In genomic region chr11:117454564-117454917, GRCh38 we compare ENCODE assay signal across 17 cellular contexts.
DNase-seq lines count a peak whose midpoint lies in the region; ATAC-seq and TF ChIP-seq lines count a peak whose summit lies in the region.
"Had no signal": no experiment of that assay in that cellular context is flagged by ENCODE, and none has a peak within 500 bp of the region (broad histone marks: within the 10 kb centered on the region; RNA-seq: fewer than 3 reads in every experiment).

No MANE protein-coding gene starts in this region.

- H3K79me2 ChIP-seq in OCI-LY3 (ENCODE audit: low read length) = no peaks in the 10 kb centered on the region
- H3K79me2 ChIP-seq in SK-N-SH (ENCODE audit: insufficient read depth) = no peaks in the 10 kb centered on the region

- no peak for TF ChIP-seq RAD21 in SK-N-SH (IDR thresholded peaks at IDR 0.05; ENCODE audit: low read length)

- H3F3A ChIP-seq in SK-N-SH (replicated peaks; ENCODE audit: insufficient read depth) = no peaks in the 10 kb centered on the region

- TF ChIP-seq CTCF in BE2C (IDR thresholded peaks at IDR 0.05; ENCODE audit: low read depth, low read length) = no peak
- no peak for TF ChIP-seq CTCF in OCI-LY3 (IDR thresholded peaks at IDR 0.05; ENCODE audit: low read depth, low read length)
- TF ChIP-seq CTCF in SK-N-SH (IDR thresholded peaks at IDR 0.05) = no peak
- TF ChIP-seq CTCF in upper lobe of right lung (IDR thresholded peaks at IDR 0.05) = no peak

- DNase-seq in BE2C = peak; percentile 47
- DNase-seq in SK-N-SH = peak; percentile 51
- DNase-seq in upper lobe of right lung = peak; percentile 10
- no peak for DNase-seq in NCI-H748 (lab: John Stamatoyannopoulos, UW; ENCODE audit: unreplicated experiment)
- DNase-seq in foreskin melanocyte = no peak
- DNase-seq: 8988T; ACHN; Caco-2; Calu3; CD4-positive, alpha-beta T cell; CD8-positive, alpha-beta T cell; DMS79 treated with DMSO at 0.1 percent for 48 hours; GF-D8 had no signal

- H4K20me1 ChIP-seq in OCI-LY3 (ENCODE audit: insufficient read depth, low read length) (no peaks in the 10 kb centered on the region), SK-N-SH (ENCODE audit: insufficient read depth) (no peaks in the 10 kb centered on the region)
- H4K20me1 ChIP-seq: BLaER1 treated with 17β-estradiol and CSF1 and Interleukin-3, amounts not matched to agents 10 nM and 100 nM had no signal

- H3K4me2 ChIP-seq in OCI-LY3 (ENCODE audit: low read length) (no peak overlapping the region), SK-N-SH (no peak overlapping the region)
- H3K4me2 ChIP-seq: BLaER1 treated with 17β-estradiol and CSF1 and Interleukin-3, amounts not matched to agents 10 nM and 100 nM had no signal

- no peak for ATAC-seq in upper lobe of right lung
- ATAC-seq in GM21786 (IDR thresholded peaks at IDR 0.05; ENCODE audit: unreplicated experiment) = no peak
- ATAC-seq: CD8-positive, alpha-beta T cell had no signal

- H3K36me3 ChIP-seq in BE2C (no peaks in the 10 kb centered on the region), OCI-LY3 (replicated peaks; ENCODE audit: low read depth, low read length) (peaks cover 20% of the 10 kb centered on the region), SK-N-SH (replicated peaks in 1 of 2; ENCODE audit: control insufficient read depth in 1 of 2, insufficient read depth in 2 of 2, low read length in 1 of 2) (no peaks in the 10 kb centered on the region), upper lobe of right lung (no peaks in the 10 kb centered on the region)
- H3K36me3 ChIP-seq: BLaER1 treated with 17β-estradiol and CSF1 and Interleukin-3, amounts not matched to agents 10 nM and 100 nM had no signal

- H3K9ac ChIP-seq in OCI-LY3 (ENCODE audit: low read length) = peak overlapping the region; percentile 66; the same call in 1 of the 2 replicates
- H3K9ac ChIP-seq in SK-N-SH = no peak overlapping the region
- H3K9ac ChIP-seq: BLaER1 treated with 17β-estradiol and CSF1 and Interleukin-3, amounts not matched to agents 10 nM and 100 nM had no signal

- 0% methylated on average over 1 of the region's 1 CpG for WGBS in SK-N-SH (ENCODE audit: low lambda C conversion rate)

- TF ChIP-seq EP300 in SK-N-SH (IDR thresholded peaks at IDR 0.05; ENCODE audit: borderline replicate concordance in 1 of 2, low read depth in 1 of 2, low read length in 1 of 2) = peak in 1 of 2 experiments; percentile 99; a peak in 2 of 4 replicates

- H3K4me3 ChIP-seq in BE2C (ENCODE audit: low read depth, low read length) = no peak overlapping the region
- H3K4me3 ChIP-seq in OCI-LY3 (ENCODE audit: low read length) = no peak overlapping the region
- no peak overlapping the region for H3K4me3 ChIP-seq in SK-N-SH (ENCODE audit: low read depth in 2 of 2, low read length in 1 of 2)
- no peak overlapping the region for H3K4me3 ChIP-seq in upper lobe of right lung
- H3K4me3 ChIP-seq: BLaER1 treated with 17β-estradiol and CSF1 and Interleukin-3, amounts not matched to agents 10 nM and 100 nM had no signal

- H2AFZ ChIP-seq in OCI-LY3 (ENCODE audit: low read depth, low read length) = no peak overlapping the region
- H2AFZ ChIP-seq in SK-N-SH (ENCODE audit: low read depth) = no peak overlapping the region

- no peaks in the 10 kb centered on the region for H3K9me2 ChIP-seq in SK-N-SH

- H3K27me3 ChIP-seq in BE2C (no peaks in the 10 kb centered on the region), OCI-LY3 (ENCODE audit: low read depth, low read length) (no peaks in the 10 kb centered on the region), SK-N-SH (ENCODE audit: insufficient read depth) (no peaks in the 10 kb centered on the region), upper lobe of right lung (no peaks in the 10 kb centered on the region)
- H3K27me3 ChIP-seq: BLaER1 treated with 17β-estradiol and CSF1 and Interleukin-3, amounts not matched to agents 10 nM and 100 nM had no signal

- H3K27ac ChIP-seq in OCI-LY3 (ENCODE audit: low read length) (peak overlapping the region; percentile 94), SK-N-SH (ENCODE audit: low read depth in 2 of 2, low read length in 1 of 2) (peak overlapping the region in 1 of 2 experiments; percentile 90; a peak in 2 of 4 replicates), upper lobe of right lung (no peak overlapping the region)
- H3K27ac ChIP-seq: BLaER1 treated with 17β-estradiol and CSF1 and Interleukin-3, amounts not matched to agents 10 nM and 100 nM; C4-2B had no signal

- POLR2A ChIA-PET in SK-N-SH (lab: Yijun Ruan, JAX) = interaction anchor here (0.8 to 1.1 kb wide), 2 partner anchors 19 to 36 kb away, joined by 3 read pairs; no protein-coding TSS in a partner anchor

- intact Hi-C loops in upper lobe of right lung (cut with DNase I) = no loop called here

- CTCF ChIA-PET in SK-N-SH (lab: Yijun Ruan, JAX) = interaction anchor here (0.7 to 3.9 kb wide), 2 partner anchors 11 to 355 kb away, joined by 3 to 18 read pairs; no protein-coding TSS in a partner anchor

- H3K9me3 ChIP-seq in BE2C = peaks cover under 1% of the 10 kb centered on the region; the same call in 1 of the 2 replicates
- peaks cover 11% of the 10 kb centered on the region for H3K9me3 ChIP-seq in OCI-LY3 (ENCODE audit: insufficient read depth, low read length)
- H3K9me3 ChIP-seq in SK-N-SH = peaks cover 5% of the 10 kb centered on the region
- H3K9me3 ChIP-seq in upper lobe of right lung = no peaks in the 10 kb centered on the region

- peaks cover 46% of the 10 kb centered on the region for H3K4me1 ChIP-seq in BE2C
- H3K4me1 ChIP-seq in OCI-LY3 (ENCODE audit: low read length) = peaks cover 60% of the 10 kb centered on the region
- peaks cover 0 to 39% of the 10 kb centered on the region in 2 experiments; a peak in 1 of 4 replicates for H3K4me1 ChIP-seq in SK-N-SH (ENCODE audit: control insufficient read depth in 1 of 2, insufficient read depth in 2 of 2, low read depth in 1 of 2, low read length in 1 of 2)
- H3K4me1 ChIP-seq in upper lobe of right lung = no peaks in the 10 kb centered on the region
- H3K4me1 ChIP-seq: Caco-2 had no signal

TF ChIP-seq in SK-N-SH, 30 proteins besides CTCF, POLR2A, EP300 and RAD21 (continues in another document):
- TF ChIP-seq NFIC (IDR thresholded peaks at IDR 0.05; ENCODE audit: borderline replicate concordance) = no peak
- TF ChIP-seq USF1 (IDR thresholded peaks at IDR 0.05; ENCODE audit: borderline replicate concordance, low read depth) = no peak
- no peak for TF ChIP-seq MAX (IDR thresholded peaks at IDR 0.05; ENCODE audit: low read depth)
- peak; percentile 46 for TF ChIP-seq CHD2 (IDR thresholded peaks at IDR 0.05; ENCODE audit: low read length, partially characterized antibody)
- no peak for TF ChIP-seq FOXM1 (IDR thresholded peaks at IDR 0.05; ENCODE audit: low read depth)
- TF ChIP-seq JUND (IDR thresholded peaks at IDR 0.05) = no peak
- TF ChIP-seq ELF1 (IDR thresholded peaks at IDR 0.05) = no peak
- TF ChIP-seq SMC3 (IDR thresholded peaks at IDR 0.05; ENCODE audit: low read depth, low read length) = no peak
- TF ChIP-seq GABPA (IDR thresholded peaks at IDR 0.05; ENCODE audit: low read depth) = no peak
- TF ChIP-seq TCF12 (IDR thresholded peaks at IDR 0.05) = peak; percentile 52
- no peak for TF ChIP-seq POLR2AphosphoS5 (IDR thresholded peaks at IDR 0.05; ENCODE audit: low read depth, low read length)
- no peak for TF ChIP-seq FOSL2 (IDR thresholded peaks at IDR 0.05; ENCODE audit: borderline replicate concordance, low read depth)
- TF ChIP-seq, protein P1, sequence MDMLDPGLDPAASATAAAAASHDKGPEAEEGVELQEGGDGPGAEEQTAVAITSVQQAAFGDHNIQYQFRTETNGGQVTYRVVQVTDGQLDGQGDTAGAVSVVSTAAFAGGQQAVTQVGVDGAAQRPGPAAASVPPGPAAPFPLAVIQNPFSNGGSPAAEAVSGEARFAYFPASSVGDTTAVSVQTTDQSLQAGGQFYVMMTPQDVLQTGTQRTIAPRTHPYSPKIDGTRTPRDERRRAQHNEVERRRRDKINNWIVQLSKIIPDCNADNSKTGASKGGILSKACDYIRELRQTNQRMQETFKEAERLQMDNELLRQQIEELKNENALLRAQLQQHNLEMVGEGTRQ (IDR thresholded peaks at IDR 0.05; ENCODE audit: borderline replicate concordance, low read depth, low read length) = no peak
- TF ChIP-seq MXI1 (IDR thresholded peaks at IDR 0.05; ENCODE audit: low read depth, low read length) = peak; percentile 62; the same call in 1 of the 2 replicates
- no peak for TF ChIP-seq RXRA (IDR thresholded peaks at IDR 0.05; ENCODE audit: borderline replicate concordance, low read depth)
- peak; percentile 83 for TF ChIP-seq RCOR1 (IDR thresholded peaks at IDR 0.05; ENCODE audit: low read length)
- TF ChIP-seq, protein P2, sequence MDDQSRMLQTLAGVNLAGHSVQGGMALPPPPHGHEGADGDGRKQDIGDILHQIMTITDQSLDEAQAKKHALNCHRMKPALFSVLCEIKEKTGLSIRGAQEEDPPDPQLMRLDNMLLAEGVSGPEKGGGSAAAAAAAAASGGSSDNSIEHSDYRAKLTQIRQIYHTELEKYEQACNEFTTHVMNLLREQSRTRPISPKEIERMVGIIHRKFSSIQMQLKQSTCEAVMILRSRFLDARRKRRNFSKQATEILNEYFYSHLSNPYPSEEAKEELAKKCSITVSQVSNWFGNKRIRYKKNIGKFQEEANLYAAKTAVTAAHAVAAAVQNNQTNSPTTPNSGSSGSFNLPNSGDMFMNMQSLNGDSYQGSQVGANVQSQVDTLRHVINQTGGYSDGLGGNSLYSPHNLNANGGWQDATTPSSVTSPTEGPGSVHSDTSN (IDR thresholded peaks at IDR 0.05) = no peak
- TF ChIP-seq GATA2 (CRISPR knock-in tag; IDR thresholded peaks at IDR 0.05) = peak; percentile 91
- TF ChIP-seq NRF1 (IDR thresholded peaks at IDR 0.05; ENCODE audit: low read depth, low read length) = no peak
- TF ChIP-seq TEAD4 (IDR thresholded peaks at IDR 0.05; ENCODE audit: borderline replicate concordance, insufficient read depth) = no peak
- no peak for TF ChIP-seq YY1 (IDR thresholded peaks at IDR 0.05; ENCODE audit: low read depth)
- no peak for TF ChIP-seq MEF2A (IDR thresholded peaks at IDR 0.05; ENCODE audit: borderline replicate concordance, low read depth)
- TF ChIP-seq SIN3A (IDR thresholded peaks at IDR 0.05; ENCODE audit: borderline replicate concordance, low read depth, low read length) = no peak
- TF ChIP-seq RFX5 (IDR thresholded peaks at IDR 0.05; ENCODE audit: low read length) = no peak; the same call in 1 of the 2 replicates

Comparison
In these comparisons a context has a peak if more than half of its experiments do, and no peak if none do; other contexts are left out.
1. DNase-seq: peak in BE2C (single experiment), SK-N-SH (single experiment) and upper lobe of right lung (single experiment); none in NCI-H748 (single experiment) and foreskin melanocyte (single experiment).